ENCODE assay signal across 21 cellular contexts in the genomic region with DNA sequence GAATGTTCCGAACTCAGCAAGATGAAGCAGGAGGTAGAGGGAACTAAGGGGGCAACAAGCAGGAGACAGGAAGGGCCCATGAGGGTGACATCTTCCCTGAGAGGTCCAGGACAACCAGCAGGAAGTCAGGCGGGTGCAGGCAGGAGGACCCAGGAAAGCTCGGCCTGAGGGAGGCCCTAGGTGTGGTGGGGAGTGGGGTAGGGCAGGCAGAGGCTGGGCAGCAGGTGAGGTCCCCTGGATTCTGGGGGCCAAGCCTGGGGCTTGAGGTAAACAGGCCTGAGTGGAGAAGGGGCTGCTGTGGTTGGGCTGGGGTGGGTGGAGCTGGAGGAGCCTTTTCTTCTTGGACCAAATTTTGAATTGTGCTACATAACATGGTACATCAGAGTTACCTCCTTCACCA. TPM values are rescaled to one million over a fixed set of nuclear protein-coding genes. Genes with fewer than 3 reads are reported as not detected.
DNase-seq lines count a peak whose midpoint lies in the region; ATAC-seq and TF ChIP-seq lines count a peak whose summit lies in the region.
"Had no signal": no experiment of that assay in that cellular context is flagged by ENCODE, and none has a peak within 500 bp of the region (broad histone marks: within the 10 kb centered on the region; RNA-seq: fewer than 3 reads in every experiment).

No MANE protein-coding gene starts in this region.

- no peak for ATAC-seq in stimulated activated naive B cell treated with anti-CD40 and anti-IgM and Interleukin-4, amounts not matched to agents 10 μg/mL and 1 μg/mL and 100 μg/mL, for 72 hours (replicated peaks)
- ATAC-seq in GM21381 (IDR thresholded peaks at IDR 0.05; ENCODE audit: unreplicated experiment) (no peak), left colon (no peak)
- ATAC-seq: CD8-positive, alpha-beta T cell had no signal

- H3K27ac ChIP-seq in BLaER1 = peak overlapping the region; percentile 33; the same call in 1 of the 2 replicates
- H3K27ac ChIP-seq: C4-2B, GM23248 had no signal

- H3K27me3 Mint-ChIP-seq in stimulated activated naive B cell treated with anti-CD40 and anti-IgM and Interleukin-4, amounts not matched to agents 10 μg/mL and 1 μg/mL and 100 μg/mL, for 72 hours = peaks cover 5 to 6% of the 10 kb centered on the region in 2 donors
- H3K27me3 Mint-ChIP-seq in nephron progenitor cell (ENCODE audit: low read depth, poor library complexity) = peaks cover 44% of the 10 kb centered on the region

- H3K4me1 Mint-ChIP-seq in stimulated activated naive B cell treated with anti-CD40 and anti-IgM and Interleukin-4, amounts not matched to agents 10 μg/mL and 1 μg/mL and 100 μg/mL, for 72 hours = peaks cover 10 to 12% of the 10 kb centered on the region in 2 donors
- H3K4me1 Mint-ChIP-seq in nephron progenitor cell = peaks cover 5% of the 10 kb centered on the region
- H3K4me1 Mint-ChIP-seq: CD4-positive, CD25-positive, alpha-beta regulatory T cell had no signal

- no peak overlapping the region for H3K4me2 ChIP-seq in BLaER1

- H3K9ac ChIP-seq in BLaER1 = no peak overlapping the region
- H3K9ac ChIP-seq: GM23248 had no signal

- H3K27ac Mint-ChIP-seq in stimulated activated naive B cell treated with anti-CD40 and anti-IgM and Interleukin-4, amounts not matched to agents 10 μg/mL and 1 μg/mL and 100 μg/mL, for 72 hours = peak overlapping the region; percentile 20
- H3K27ac Mint-ChIP-seq in nephron progenitor cell = no peak overlapping the region
- H3K27ac Mint-ChIP-seq: CD4-positive, CD25-positive, alpha-beta regulatory T cell; CD8-positive, alpha-beta T cell; HFFc6 had no signal

- TF ChIP-seq CTCF in nephron progenitor cell (IDR thresholded peaks at IDR 0.05) = no peak

- DNase-seq in H7 (peak; percentile 14), mesenteric fat pad (ENCODE audit: low spot score) (peak; percentile 73), nephron progenitor cell (no peak), left colon (no peak)
- no peak for DNase-seq in stimulated activated naive B cell treated with anti-CD40 and anti-IgM and Interleukin-4, amounts not matched to agents 10 μg/mL and 1 μg/mL and 100 μg/mL, for 72 hours
- DNase-seq: Caco-2; CD4-positive, CD25-positive, alpha-beta regulatory T cell; CD8-positive, alpha-beta T cell; DMS79 treated with DMSO at 0.1 percent for 48 hours; GF-D8; GM23248; HFFc6 had no signal

- peaks cover 69% of the 10 kb centered on the region for H3K4me1 ChIP-seq in BLaER1
- H3K4me1 ChIP-seq: HAP-1 had no signal

- no peaks in the 10 kb centered on the region for H3K9me3 ChIP-seq in BLaER1
- H3K9me3 ChIP-seq: Caco-2, HAP-1 had no signal

- H4K20me1 ChIP-seq in BLaER1 = no peaks in the 10 kb centered on the region

- no peaks in the 10 kb centered on the region for H3K27me3 ChIP-seq in BLaER1
- H3K27me3 ChIP-seq in H7 (ENCODE audit: control insufficient read depth, insufficient read depth, low read length) = no peaks in the 10 kb centered on the region

- H3K36me3 ChIP-seq in BLaER1 (no peaks in the 10 kb centered on the region), H7 (replicated peaks; ENCODE audit: control insufficient read depth, insufficient read depth, low read length) (no peaks in the 10 kb centered on the region)
- H3K36me3 ChIP-seq: HAP-1 had no signal

- intact Hi-C loops in left colon (cut with DNase I, micrococcal nuclease) = no loop called here

- H3K9me3 Mint-ChIP-seq in stimulated activated naive B cell treated with anti-CD40 and anti-IgM and Interleukin-4, amounts not matched to agents 10 μg/mL and 1 μg/mL and 100 μg/mL, for 72 hours = no peaks in the 10 kb centered on the region
- H3K9me3 Mint-ChIP-seq in nephron progenitor cell = no peaks in the 10 kb centered on the region
- H3K9me3 Mint-ChIP-seq: CD8-positive, alpha-beta T cell; HFFc6 had no signal

- no peak overlapping the region for H3K4me3 Mint-ChIP-seq in stimulated activated naive B cell treated with anti-CD40 and anti-IgM and Interleukin-4, amounts not matched to agents 10 μg/mL and 1 μg/mL and 100 μg/mL, for 72 hours
- H3K4me3 Mint-ChIP-seq in nephron progenitor cell = no peak overlapping the region
- H3K4me3 Mint-ChIP-seq: CD4-positive, CD25-positive, alpha-beta regulatory T cell; CD8-positive, alpha-beta T cell; HFFc6 had no signal

- no peaks in the 10 kb centered on the region for H3K36me3 Mint-ChIP-seq in stimulated activated naive B cell treated with anti-CD40 and anti-IgM and Interleukin-4, amounts not matched to agents 10 μg/mL and 1 μg/mL and 100 μg/mL, for 72 hours
- H3K36me3 Mint-ChIP-seq in nephron progenitor cell (ENCODE audit: low read depth) = no peaks in the 10 kb centered on the region
- H3K36me3 Mint-ChIP-seq: CD4-positive, CD25-positive, alpha-beta regulatory T cell; CD8-positive, alpha-beta T cell had no signal

- no peak overlapping the region for H3K4me3 ChIP-seq in BLaER1
- no peak overlapping the region for H3K4me3 ChIP-seq in H7 (ENCODE audit: insufficient read depth, low read depth, low read length)
- H3K4me3 ChIP-seq: GM23248, HAP-1 had no signal

RNA-seq across cellular contexts. Expression of gene ALPG, which starts 4.1 kb away (rescaled TPM):
- 0.21 and 0.89 TPM in 2 replicates for total RNA-seq in H7 (2014; rRNA removed; shearing (Covaris generic))
- total RNA-seq in mesenteric fat pad (not detected), left colon (1 to 10 TPM in 1 of 2 donors, under 1 TPM in 1; 0.56 to 1.8 TPM)
- total RNA-seq: A172; A673; CD4-positive, CD25-positive, alpha-beta regulatory T cell; CD8-positive, alpha-beta T cell; Daoy; GM23248; H4; HFFc6 had no signal

RNA-seq across cellular contexts. Expression of gene ALPP, which starts 24.0 kb away (rescaled TPM):
- total RNA-seq in H7 (2014; rRNA removed; shearing (Covaris generic)) = 0.15 and 0.69 TPM in 2 replicates
- total RNA-seq in mesenteric fat pad (not detected), left colon (under 1 TPM in 1 of 2 donors, not detected in 1; 0.15 TPM)
- total RNA-seq: A673; CD4-positive, CD25-positive, alpha-beta regulatory T cell; CD8-positive, alpha-beta T cell; Daoy; GM23248; HFFc6 had no signal

RNA-seq across cellular contexts. Expression of gene ALPI, which starts 53.4 kb away (rescaled TPM):
- total RNA-seq in H7 (2014; rRNA removed; shearing (Covaris generic)) = 0.10 TPM in 1 of 2 replicates, not detected in the other
- total RNA-seq in mesenteric fat pad (0.71 TPM), left colon (10 to 100 TPM; 15.9 to 21.1 TPM)
- total RNA-seq: A172; A673; CD4-positive, CD25-positive, alpha-beta regulatory T cell; CD8-positive, alpha-beta T cell; Daoy; G401; GM23248; H4; HFFc6 had no signal

Comparison
In these comparisons a context has a peak if more than half of its experiments do, and no peak if none do; other contexts are left out.
1. DNase-seq: peak in H7 (single experiment) and mesenteric fat pad (single experiment); none in stimulated activated naive B cell treated with anti-CD40 and anti-IgM and Interleukin-4, amounts not matched to agents 10 μg/mL and 1 μg/mL and 100 μg/mL, for 72 hours (single experiment), nephron progenitor cell (single experiment) and left colon (0 of 2).